Comparison of ENCODE assay signal across 1 cellular context in genomic region chr7:377069-378040, GRCh38.
TF ChIP-seq lines count a peak whose summit lies in the region.

No MANE protein-coding gene starts in this region.

TF ChIP-seq in HepG2, 621 proteins besides CTCF, POLR2A, EP300 and RAD21 (continued from another document):
- TF ChIP-seq HNF1A (IDR thresholded peaks at IDR 0.05; ENCODE audit: low read depth) (no peak), HNF1A (CRISPR knock-in tag; IDR thresholded peaks at IDR 0.05; ENCODE audit: borderline replicate concordance) (no peak), ZNF703 (CRISPR knock-in tag; IDR thresholded peaks at IDR 0.05; ENCODE audit: borderline replicate concordance) (no peak), HHEX (CRISPR knock-in tag; IDR thresholded peaks at IDR 0.05) (no peak), RARG (CRISPR knock-in tag; IDR thresholded peaks at IDR 0.05; ENCODE audit: low read depth) (no peak), ARHGAP35 (CRISPR knock-in tag; IDR thresholded peaks at IDR 0.05; ENCODE audit: borderline replicate concordance) (no peak), ZNF710 (CRISPR knock-in tag; IDR thresholded peaks at IDR 0.05; ENCODE audit: borderline replicate concordance) (no peak), ZNF451 (CRISPR knock-in tag; IDR thresholded peaks at IDR 0.05) (no peak), EEA1 (CRISPR knock-in tag; IDR thresholded peaks at IDR 0.05; ENCODE audit: borderline replicate concordance) (no peak), ZNF674 (CRISPR knock-in tag; IDR thresholded peaks at IDR 0.05; ENCODE audit: low read depth) (no peak), DNMT1 (CRISPR knock-in tag; IDR thresholded peaks at IDR 0.05) (no peak)
TF ChIP-seq in HepG2: peak in this region for 0.
